In genomic region chr20:62500237-62500864, GRCh38 we compare ENCODE assay signal across 8 cellular contexts. TPM values are rescaled to one million over a fixed set of nuclear protein-coding genes. Genes with fewer than 3 reads are reported as not detected.
A peak's percentile ranks its signal among the peaks of the same experiment; 100 is the strongest.
DNase-seq lines count a peak whose midpoint lies in the region; ATAC-seq, FAIRE-seq and TF ChIP-seq lines count a peak whose summit lies in the region.

No MANE protein-coding gene starts in this region.

- H3K27ac ChIP-seq in pancreas, result no peak overlapping the region
- no peak overlapping the region for H3K27ac ChIP-seq in tibial artery

- BruUV-seq in Caco-2 (replicated peaks; lab: Mats Ljungman, UMichigan), result no TSS peak

- WGBS in pancreas, 2 donors, result 18% methylated on average over 26 of the region's 26 CpGs

- H3K36me3 ChIP-seq in Caco-2 (ENCODE audit: control insufficient read depth, insufficient read depth, low read length) (no peaks in the 10 kb centered on the region), pancreas (no peaks in the 10 kb centered on the region), tibial artery (no peaks in the 10 kb centered on the region)

- POLR2A ChIA-PET in Caco-2 (lab: Charles Lee), result no interaction called here

- H3K9me3 Mint-ChIP-seq in Caco-2 (ENCODE audit: unreplicated experiment) (peaks cover 23% of the 10 kb centered on the region), IgD-negative memory B cell (peaks cover 0 to 3% (median 0%) of the 10 kb centered on the region in 3 donors)

- FAIRE-seq in frontal cortex (lab: Jason Lieb, UNC) (no peak), pancreas (lab: Jason Lieb, UNC) (no peak)

- DNase-seq in Caco-2 (peak in 1 of 2 experiments; percentile 81), SK-N-DZ (ENCODE audit: low spot score) (peak; percentile 53), frontal cortex (ENCODE audit: low spot score in 2 of 2) (peak; percentile 77 to 92), pancreas (peak; percentile 58 to 93 (median 81)), tibial artery (peak; percentile 71 to 82)
- peak; percentile 77 for DNase-seq in activated gamma-delta T cell treated with anti-CD3 and anti-CD28 coated beads, Interleukin-2, amount 50 U/mL, for 16 hours (ENCODE audit: low read depth)

- CTCF ChIA-PET in Caco-2 (lab: Charles Lee), result interaction anchor here (0.5 to 2.0 kb wide), 13 partner anchors 12 to 322 kb away, joined by 3 to 22 read pairs (median 4); no protein-coding TSS in a partner anchor

- no peak overlapping the region for H3K27ac Mint-ChIP-seq in Caco-2 (ENCODE audit: unreplicated experiment)
- peak overlapping the region in 2 of 3 donors; percentile 31 to 84 for H3K27ac Mint-ChIP-seq in IgD-negative memory B cell

- peaks cover 17% of the 10 kb centered on the region for H3K4me1 ChIP-seq in Caco-2
- H3K4me1 ChIP-seq in pancreas, result peaks cover 7 to 10% (median 8%) of the 10 kb centered on the region in 3 donors
- H3K4me1 ChIP-seq in tibial artery, result peaks cover 0 to 14% (median 0%) of the 10 kb centered on the region in 4 donors

- H3K27me3 ChIP-seq in Caco-2 (replicated peaks; ENCODE audit: control insufficient read depth, insufficient read depth, low read length) (no peaks in the 10 kb centered on the region), pancreas (no peaks in the 10 kb centered on the region), tibial artery (peaks cover 0 to 49% of the 10 kb centered on the region in 2 donors)

- H3K4me1 Mint-ChIP-seq in Caco-2 (ENCODE audit: low read depth, unreplicated experiment) (no peaks in the 10 kb centered on the region), IgD-negative memory B cell (peaks cover 5 to 21% (median 14%) of the 10 kb centered on the region in 3 donors)

- TF ChIP-seq CTCF in Caco-2 (IDR thresholded peaks at IDR 0.05; ENCODE audit: insufficient read depth in 1 of 2, low read depth in 1 of 2, low read length in 1 of 2, severe bottlenecking in 1 of 2, unreplicated experiment in 1 of 2) (peak; percentile 81 to 89), pancreas (IDR thresholded peaks at IDR 0.05) (peak; percentile 67 to 86 (median 72)), tibial artery (IDR thresholded peaks at IDR 0.05) (peak; percentile 86 to 92)

- H3K4me3 Mint-ChIP-seq in Caco-2 (ENCODE audit: unreplicated experiment) (no peak overlapping the region), IgD-negative memory B cell (peak overlapping the region in 1 of 4 donors; percentile 5)

- H3K4me3 ChIP-seq in Caco-2 (ENCODE audit: low read depth, low read length) (no peak overlapping the region), pancreas (no peak overlapping the region), tibial artery (no peak overlapping the region)

- H3K36me3 Mint-ChIP-seq in Caco-2 (ENCODE audit: insufficient read depth, unreplicated experiment), result no peaks in the 10 kb centered on the region
- no peaks in the 10 kb centered on the region for H3K36me3 Mint-ChIP-seq in IgD-negative memory B cell

- H3K9me3 ChIP-seq in Caco-2, result no peaks in the 10 kb centered on the region
- H3K9me3 ChIP-seq in pancreas, result no peaks in the 10 kb centered on the region
- H3K9me3 ChIP-seq in tibial artery, result no peaks in the 10 kb centered on the region

- no peaks in the 10 kb centered on the region for H3K27me3 Mint-ChIP-seq in Caco-2 (ENCODE audit: insufficient read depth, unreplicated experiment)
- H3K27me3 Mint-ChIP-seq in IgD-negative memory B cell, result peaks cover 3% of the 10 kb centered on the region

- intact Hi-C loops in Caco-2 (cut with micrococcal nuclease; ENCODE audit: unreplicated experiment), result loop anchor here (5.0 kb wide), 1 partner anchor 117 kb away; no protein-coding TSS in a partner anchor
- intact Hi-C loops in pancreas (cut with DNase I), result loop anchor here in 1 of 3 donors (5.0 to 10.0 kb wide), 2 partner anchors 117 to 284 kb away; no protein-coding TSS in a partner anchor
- intact Hi-C loops in tibial artery (cut with DNase I; ENCODE audit: low total_unique reads), result loop anchor here (5.0 kb wide), 1 partner anchor 117 kb away; no protein-coding TSS in a partner anchor

- ATAC-seq in pancreas (peak; percentile 64 to 83 (median 80)), HG03135 (IDR thresholded peaks at IDR 0.05; ENCODE audit: unreplicated experiment) (no peak)

RNA-seq across cellular contexts. Expression of gene GATA5, which starts 24.6 kb away (rescaled TPM):
- 0.12 and 0.25 TPM in 2 replicates for total RNA-seq in Caco-2 (2022)
- polyA plus RNA-seq in IgD-negative memory B cell, result not detected
- polyA plus RNA-seq in SK-N-DZ (2014; cell fraction: cytosol; rRNA removed), result not detected in 2 replicates
- not detected in 2 replicates for polyA plus RNA-seq in SK-N-DZ (2014; cell fraction: nucleus; rRNA removed)
- total RNA-seq in frontal cortex, result not detected
- under 1 TPM in 1 of 6 donors, not detected in 5; 0.34 TPM for total RNA-seq in pancreas
- under 1 TPM; 0.02 to 0.15 TPM for polyA plus RNA-seq in pancreas
